ENCODE assay signal across 1 cellular context in the genomic region with DNA sequence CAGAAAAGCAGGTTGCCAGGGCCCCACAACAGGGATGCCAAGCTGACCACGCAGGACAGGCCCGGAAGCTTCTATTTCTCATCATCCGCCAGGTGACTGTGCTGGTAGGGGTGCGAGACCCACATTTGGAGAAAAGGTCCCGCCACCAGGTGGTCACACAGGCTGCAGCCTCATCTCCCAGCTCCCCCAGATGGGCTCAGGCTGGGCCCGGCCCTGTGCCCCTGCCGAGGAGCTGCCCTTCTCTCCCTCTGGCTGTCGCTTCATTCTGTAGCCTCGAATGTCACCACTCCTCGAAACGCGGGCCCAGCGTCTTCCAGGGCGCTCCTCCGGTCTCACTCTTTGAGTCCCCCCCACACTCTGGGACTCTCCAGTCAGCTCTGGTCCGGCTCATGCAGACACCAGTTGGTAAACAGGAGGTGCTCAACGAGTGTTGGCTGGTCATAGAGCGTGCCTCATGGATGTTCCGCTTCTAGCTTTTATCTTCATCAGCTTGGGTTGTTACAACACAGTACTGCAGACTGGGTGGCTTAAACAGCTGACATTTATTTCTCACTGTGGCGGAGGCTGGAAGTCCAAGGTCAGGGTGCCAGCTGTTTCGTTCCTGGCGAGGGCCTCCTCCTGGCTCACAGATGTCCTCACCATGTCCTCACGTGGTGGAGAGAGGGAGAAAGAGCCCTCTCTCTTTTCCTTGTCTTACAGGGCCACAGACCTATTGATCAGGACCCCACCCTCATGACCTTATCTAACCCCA.
TF ChIP-seq lines count a peak whose summit lies in the region.

No MANE protein-coding gene starts in this region.

TF ChIP-seq in HepG2, 621 proteins besides CTCF, POLR2A, EP300 and RAD21 (continued from another document and continues in another):
- no peak for TF ChIP-seq ZBTB49 (CRISPR knock-in tag; IDR thresholded peaks at IDR 0.05; ENCODE audit: borderline replicate concordance)
- TF ChIP-seq ZNF3 (CRISPR knock-in tag; IDR thresholded peaks at IDR 0.05) = no peak
- no peak for TF ChIP-seq NONO (IDR thresholded peaks at IDR 0.05)
- TF ChIP-seq NONO (CRISPR knock-in tag; conservative IDR thresholded peaks at IDR 0.05) = no peak
- no peak for TF ChIP-seq ZBTB3 (CRISPR knock-in tag; IDR thresholded peaks at IDR 0.05; ENCODE audit: borderline replicate concordance, low read depth)
- TF ChIP-seq HNF4G (IDR thresholded peaks at IDR 0.05; ENCODE audit: borderline replicate concordance, low read depth, low read length) = no peak
- no peak for TF ChIP-seq HNF4G (CRISPR knock-in tag; IDR thresholded peaks at IDR 0.05; ENCODE audit: borderline replicate concordance, low read depth)
- TF ChIP-seq RARA (CRISPR knock-in tag; IDR thresholded peaks at IDR 0.05) = peak; percentile 53; the same call in 1 of the 2 replicates
- TF ChIP-seq ZNF543 (CRISPR knock-in tag; IDR thresholded peaks at IDR 0.05) = no peak
- TF ChIP-seq THAP8 (CRISPR knock-in tag; IDR thresholded peaks at IDR 0.05; ENCODE audit: borderline replicate concordance) = no peak
- peak; percentile 12; the same call in 1 of the 2 replicates for TF ChIP-seq TCF7 (IDR thresholded peaks at IDR 0.05; ENCODE audit: low read depth)
- no peak for TF ChIP-seq NFATC3 (CRISPR knock-in tag; IDR thresholded peaks at IDR 0.05)
- TF ChIP-seq ERF (CRISPR knock-in tag; IDR thresholded peaks at IDR 0.05) = no peak
- no peak for TF ChIP-seq SPEN (CRISPR knock-in tag; IDR thresholded peaks at IDR 0.05; ENCODE audit: low read depth)
- TF ChIP-seq ZBTB7B (CRISPR knock-in tag; IDR thresholded peaks at IDR 0.05) = no peak
- no peak for TF ChIP-seq SUZ12 (IDR thresholded peaks at IDR 0.05; ENCODE audit: low read depth, low read length)
- peak; percentile 65 for TF ChIP-seq HNF4A (CRISPR knock-in tag; IDR thresholded peaks at IDR 0.05)
- no peak for TF ChIP-seq MAZ (IDR thresholded peaks at IDR 0.05; ENCODE audit: borderline replicate concordance, low read depth, low read length)
- TF ChIP-seq MAZ (CRISPR knock-in tag; IDR thresholded peaks at IDR 0.05; ENCODE audit: low read depth) = no peak
- no peak for TF ChIP-seq ZFP37 (CRISPR knock-in tag; IDR thresholded peaks at IDR 0.05; ENCODE audit: borderline replicate concordance)
- TF ChIP-seq KDM5A (IDR thresholded peaks at IDR 0.05; ENCODE audit: borderline replicate concordance, low read length) = no peak
- TF ChIP-seq, protein P1, sequence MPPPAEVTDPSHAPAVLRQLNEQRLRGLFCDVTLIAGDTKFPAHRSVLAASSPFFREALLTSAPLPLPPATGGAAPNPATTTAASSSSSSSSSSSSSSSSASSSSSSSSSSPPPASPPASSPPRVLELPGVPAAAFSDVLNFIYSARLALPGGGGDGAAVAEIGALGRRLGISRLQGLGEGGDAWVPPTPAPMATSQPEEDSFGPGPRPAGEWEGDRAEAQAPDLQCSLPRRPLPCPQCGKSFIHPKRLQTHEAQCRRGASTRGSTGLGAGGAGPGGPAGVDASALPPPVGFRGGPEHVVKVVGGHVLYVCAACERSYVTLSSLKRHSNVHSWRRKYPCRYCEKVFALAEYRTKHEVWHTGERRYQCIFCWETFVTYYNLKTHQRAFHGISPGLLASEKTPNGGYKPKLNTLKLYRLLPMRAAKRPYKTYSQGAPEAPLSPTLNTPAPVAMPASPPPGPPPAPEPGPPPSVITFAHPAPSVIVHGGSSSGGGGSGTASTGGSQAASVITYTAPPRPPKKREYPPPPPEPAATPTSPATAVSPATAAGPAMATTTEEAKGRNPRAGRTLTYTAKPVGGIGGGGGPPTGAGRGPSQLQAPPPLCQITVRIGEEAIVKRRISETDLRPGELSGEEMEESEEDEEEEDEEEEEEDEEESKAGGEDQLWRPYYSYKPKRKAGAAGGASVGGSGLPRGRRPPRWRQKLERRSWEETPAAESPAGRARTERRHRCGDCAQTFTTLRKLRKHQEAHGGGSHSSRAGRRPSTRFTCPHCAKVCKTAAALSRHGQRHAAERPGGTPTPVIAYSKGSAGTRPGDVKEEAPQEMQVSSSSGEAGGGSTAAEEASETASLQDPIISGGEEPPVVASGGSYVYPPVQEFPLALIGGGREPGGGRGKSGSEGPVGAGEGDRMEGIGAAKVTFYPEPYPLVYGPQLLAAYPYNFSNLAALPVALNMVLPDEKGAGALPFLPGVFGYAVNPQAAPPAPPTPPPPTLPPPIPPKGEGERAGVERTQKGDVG (CRISPR knock-in tag; IDR thresholded peaks at IDR 0.05; ENCODE audit: borderline replicate concordance) = no peak
- TF ChIP-seq, protein P2, sequence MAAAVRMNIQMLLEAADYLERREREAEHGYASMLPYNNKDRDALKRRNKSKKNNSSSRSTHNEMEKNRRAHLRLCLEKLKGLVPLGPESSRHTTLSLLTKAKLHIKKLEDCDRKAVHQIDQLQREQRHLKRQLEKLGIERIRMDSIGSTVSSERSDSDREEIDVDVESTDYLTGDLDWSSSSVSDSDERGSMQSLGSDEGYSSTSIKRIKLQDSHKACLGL (CRISPR knock-in tag; IDR thresholded peaks at IDR 0.05) = no peak
- no peak for TF ChIP-seq ZNF33B (CRISPR knock-in tag; IDR thresholded peaks at IDR 0.05)
- TF ChIP-seq ZNF225 (CRISPR knock-in tag; IDR thresholded peaks at IDR 0.05) = no peak
- no peak for TF ChIP-seq PBX2 (CRISPR knock-in tag; IDR thresholded peaks at IDR 0.05)
- no peak for TF ChIP-seq DNMT1 (CRISPR knock-in tag; IDR thresholded peaks at IDR 0.05)
- 0 out of 2 replicates have a peak, but pooled peaks have one; percentile 20 for TF ChIP-seq SAP130 (CRISPR knock-in tag; IDR thresholded peaks at IDR 0.05; ENCODE audit: low read depth)
- TF ChIP-seq SNAPC5 (CRISPR knock-in tag; IDR thresholded peaks at IDR 0.05; ENCODE audit: borderline replicate concordance) = no peak
- peak; percentile 32; the same call in 1 of the 2 replicates for TF ChIP-seq ZBTB38 (CRISPR knock-in tag; IDR thresholded peaks at IDR 0.05)
- TF ChIP-seq, protein P3, sequence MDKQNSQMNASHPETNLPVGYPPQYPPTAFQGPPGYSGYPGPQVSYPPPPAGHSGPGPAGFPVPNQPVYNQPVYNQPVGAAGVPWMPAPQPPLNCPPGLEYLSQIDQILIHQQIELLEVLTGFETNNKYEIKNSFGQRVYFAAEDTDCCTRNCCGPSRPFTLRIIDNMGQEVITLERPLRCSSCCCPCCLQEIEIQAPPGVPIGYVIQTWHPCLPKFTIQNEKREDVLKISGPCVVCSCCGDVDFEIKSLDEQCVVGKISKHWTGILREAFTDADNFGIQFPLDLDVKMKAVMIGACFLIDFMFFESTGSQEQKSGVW (CRISPR knock-in tag; IDR thresholded peaks at IDR 0.05; ENCODE audit: borderline replicate concordance) = no peak
- TF ChIP-seq ZMYM3 (CRISPR knock-in tag; IDR thresholded peaks at IDR 0.05) = 0 out of 2 replicates have a peak, but pooled peaks have one; percentile 37
- no peak for TF ChIP-seq ZFYVE20 (CRISPR knock-in tag; IDR thresholded peaks at IDR 0.05; ENCODE audit: borderline replicate concordance, low read depth)
- peak; percentile 54; the same call in 1 of the 2 replicates for TF ChIP-seq NCOR1 (IDR thresholded peaks at IDR 0.05; ENCODE audit: borderline replicate concordance, low read length)
- TF ChIP-seq, protein P4, sequence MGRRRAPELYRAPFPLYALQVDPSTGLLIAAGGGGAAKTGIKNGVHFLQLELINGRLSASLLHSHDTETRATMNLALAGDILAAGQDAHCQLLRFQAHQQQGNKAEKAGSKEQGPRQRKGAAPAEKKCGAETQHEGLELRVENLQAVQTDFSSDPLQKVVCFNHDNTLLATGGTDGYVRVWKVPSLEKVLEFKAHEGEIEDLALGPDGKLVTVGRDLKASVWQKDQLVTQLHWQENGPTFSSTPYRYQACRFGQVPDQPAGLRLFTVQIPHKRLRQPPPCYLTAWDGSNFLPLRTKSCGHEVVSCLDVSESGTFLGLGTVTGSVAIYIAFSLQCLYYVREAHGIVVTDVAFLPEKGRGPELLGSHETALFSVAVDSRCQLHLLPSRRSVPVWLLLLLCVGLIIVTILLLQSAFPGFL (CRISPR knock-in tag; IDR thresholded peaks at IDR 0.05) = no peak
- no peak for TF ChIP-seq ZNF75D (CRISPR knock-in tag; IDR thresholded peaks at IDR 0.05; ENCODE audit: borderline replicate concordance)
- no peak for TF ChIP-seq PAF1 (CRISPR knock-in tag; IDR thresholded peaks at IDR 0.05)
- no peak for TF ChIP-seq ZFY (CRISPR knock-in tag; IDR thresholded peaks at IDR 0.05)
- 0 out of 2 replicates have a peak, but pooled peaks have one; percentile 23 for TF ChIP-seq HOXA3 (CRISPR knock-in tag; IDR thresholded peaks at IDR 0.05)
- TF ChIP-seq HNRNPLL (IDR thresholded peaks at IDR 0.05; ENCODE audit: low read depth, low read length, poor library complexity, severe bottlenecking) = no peak
- no peak for TF ChIP-seq ELF1 (CRISPR knock-in tag; IDR thresholded peaks at IDR 0.05)
- TF ChIP-seq CREM (IDR thresholded peaks at IDR 0.05) = no peak
- no peak for TF ChIP-seq CREM (CRISPR knock-in tag; IDR thresholded peaks at IDR 0.05)
- TF ChIP-seq ETV5 (CRISPR knock-in tag; IDR thresholded peaks at IDR 0.05; ENCODE audit: borderline replicate concordance) = no peak
- TF ChIP-seq, protein P5, sequence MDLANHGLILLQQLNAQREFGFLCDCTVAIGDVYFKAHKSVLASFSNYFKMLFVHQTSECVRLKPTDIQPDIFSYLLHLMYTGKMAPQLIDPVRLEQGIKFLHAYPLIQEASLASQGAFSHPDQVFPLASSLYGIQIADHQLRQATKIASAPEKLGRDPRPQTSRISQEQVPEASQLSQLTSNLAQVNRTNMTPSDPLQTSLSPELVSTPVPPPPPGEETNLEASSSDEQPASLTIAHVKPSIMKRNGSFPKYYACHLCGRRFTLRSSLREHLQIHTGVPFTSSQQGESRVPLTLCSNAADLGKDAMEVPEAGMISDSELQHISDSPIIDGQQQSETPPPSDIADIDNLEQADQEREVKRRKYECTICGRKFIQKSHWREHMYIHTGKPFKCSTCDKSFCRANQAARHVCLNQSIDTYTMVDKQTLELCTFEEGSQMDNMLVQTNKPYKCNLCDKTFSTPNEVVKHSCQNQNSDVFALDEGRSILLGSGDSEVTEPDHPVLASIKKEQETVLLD (CRISPR knock-in tag; IDR thresholded peaks at IDR 0.05; ENCODE audit: low read depth) = no peak
- TF ChIP-seq ZNF282 (IDR thresholded peaks at IDR 0.05; ENCODE audit: partially characterized antibody) = no peak
- TF ChIP-seq, protein P6, sequence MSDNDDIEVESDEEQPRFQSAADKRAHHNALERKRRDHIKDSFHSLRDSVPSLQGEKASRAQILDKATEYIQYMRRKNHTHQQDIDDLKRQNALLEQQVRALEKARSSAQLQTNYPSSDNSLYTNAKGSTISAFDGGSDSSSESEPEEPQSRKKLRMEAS (IDR thresholded peaks at IDR 0.05) = 0 out of 2 replicates have a peak, but pooled peaks have one; percentile 46
- TF ChIP-seq ZNF577 (CRISPR knock-in tag; IDR thresholded peaks at IDR 0.05; ENCODE audit: borderline replicate concordance, low read depth) = no peak
- TF ChIP-seq DNMT3B (CRISPR knock-in tag; conservative IDR thresholded peaks at IDR 0.05) = no peak
- TF ChIP-seq FOXM1 (CRISPR knock-in tag; IDR thresholded peaks at IDR 0.05) = no peak
- peak; percentile 25; the same call in 1 of the 2 replicates for TF ChIP-seq CEBPG (CRISPR knock-in tag; IDR thresholded peaks at IDR 0.05)
- TF ChIP-seq EED (CRISPR knock-in tag; IDR thresholded peaks at IDR 0.05) = no peak
